Comparison of ENCODE assay signal across 1 cellular context in the genomic region with DNA sequence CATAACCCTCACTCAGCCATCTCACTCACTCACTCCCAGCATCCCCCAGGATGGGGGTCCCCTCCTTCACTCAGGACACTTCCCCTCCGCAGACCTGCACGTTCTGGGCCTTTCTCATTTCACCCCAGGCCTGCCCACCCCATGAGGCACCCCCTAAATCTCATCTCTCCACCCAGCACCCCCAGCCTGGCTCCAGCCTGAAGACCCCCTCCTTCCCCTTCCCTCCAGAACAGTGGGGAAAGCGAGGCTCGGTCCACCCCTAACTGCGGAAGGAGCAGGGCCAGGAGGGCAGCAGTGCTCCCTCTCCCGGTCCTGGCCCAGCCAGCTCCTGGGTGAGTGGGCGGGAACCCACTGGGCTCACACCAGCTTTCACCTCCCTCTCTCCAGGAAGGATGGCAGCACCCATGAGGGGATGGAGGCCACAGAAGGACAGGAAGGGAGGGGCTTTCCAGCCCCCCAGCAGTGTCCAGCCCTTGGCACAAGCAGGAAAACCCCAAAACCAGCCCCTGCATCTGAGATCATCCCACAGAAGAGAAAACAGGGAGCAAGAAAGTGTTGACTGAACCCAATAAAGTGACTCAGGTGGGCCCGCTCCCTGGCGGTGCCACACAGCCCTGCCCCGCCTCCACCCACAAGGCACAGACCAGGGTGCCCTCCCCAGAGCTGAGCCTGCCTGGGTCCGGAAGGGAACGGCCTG.
TF ChIP-seq lines count a peak whose summit lies in the region.

No MANE protein-coding gene starts in this region.

TF ChIP-seq in K562, 482 proteins besides CTCF, POLR2A, EP300 and RAD21:
- TF ChIP-seq JUN (IDR thresholded peaks at IDR 0.05; ENCODE audit: borderline replicate concordance, low read depth, low read length) (no peak), JUN (CRISPR knock-in tag; IDR thresholded peaks at IDR 0.05; ENCODE audit: borderline replicate concordance) (no peak), POLR2G (IDR thresholded peaks at IDR 0.05; ENCODE audit: low read depth, low read length) (peak; percentile 31; the same call in 1 of the 2 replicates), ESRRB (CRISPR knock-in tag; IDR thresholded peaks at IDR 0.05; ENCODE audit: borderline replicate concordance) (no peak), FOS (IDR thresholded peaks at IDR 0.05; ENCODE audit: extremely low read depth, insufficient read length) (no peak), RBM22 (IDR thresholded peaks at IDR 0.05; ENCODE audit: low read depth, low read length, poor library complexity, severe bottlenecking) (peak; percentile 21), TCF7 (IDR thresholded peaks at IDR 0.05; ENCODE audit: borderline replicate concordance) (no peak), CBFA2T2 (conservative IDR thresholded peaks at IDR 0.05) (no peak), ZBED1 (IDR thresholded peaks at IDR 0.05) (no peak), ZNF212 (CRISPR knock-in tag; IDR thresholded peaks at IDR 0.05) (no peak), RERE (CRISPR knock-in tag; IDR thresholded peaks at IDR 0.05; ENCODE audit: borderline replicate concordance) (no peak), ZNF324 (CRISPR knock-in tag; IDR thresholded peaks at IDR 0.05) (no peak), REST (CRISPR knock-in tag; IDR thresholded peaks at IDR 0.05; ENCODE audit: low read depth) (no peak), CBFB (CRISPR knock-in tag; IDR thresholded peaks at IDR 0.05) (no peak), EGR1 (conservative IDR thresholded peaks at IDR 0.05) (peak; percentile 28; the same call in 1 of the 2 replicates), ZNF140 (CRISPR knock-in tag; IDR thresholded peaks at IDR 0.05) (no peak), EHMT2 (IDR thresholded peaks at IDR 0.05) (no peak), THAP7 (CRISPR knock-in tag; IDR thresholded peaks at IDR 0.05) (no peak), RBM25 (IDR thresholded peaks at IDR 0.05; ENCODE audit: low read depth, low read length, severe bottlenecking) (no peak)
- TF ChIP-seq, protein P1, sequence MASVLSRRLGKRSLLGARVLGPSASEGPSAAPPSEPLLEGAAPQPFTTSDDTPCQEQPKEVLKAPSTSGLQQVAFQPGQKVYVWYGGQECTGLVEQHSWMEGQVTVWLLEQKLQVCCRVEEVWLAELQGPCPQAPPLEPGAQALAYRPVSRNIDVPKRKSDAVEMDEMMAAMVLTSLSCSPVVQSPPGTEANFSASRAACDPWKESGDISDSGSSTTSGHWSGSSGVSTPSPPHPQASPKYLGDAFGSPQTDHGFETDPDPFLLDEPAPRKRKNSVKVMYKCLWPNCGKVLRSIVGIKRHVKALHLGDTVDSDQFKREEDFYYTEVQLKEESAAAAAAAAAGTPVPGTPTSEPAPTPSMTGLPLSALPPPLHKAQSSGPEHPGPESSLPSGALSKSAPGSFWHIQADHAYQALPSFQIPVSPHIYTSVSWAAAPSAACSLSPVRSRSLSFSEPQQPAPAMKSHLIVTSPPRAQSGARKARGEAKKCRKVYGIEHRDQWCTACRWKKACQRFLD (CRISPR knock-in tag; IDR thresholded peaks at IDR 0.05), result no peak
TF ChIP-seq in K562: peak in this region for 3.
